10 cellular contexts compared by ENCODE assay signal in the genomic region with DNA sequence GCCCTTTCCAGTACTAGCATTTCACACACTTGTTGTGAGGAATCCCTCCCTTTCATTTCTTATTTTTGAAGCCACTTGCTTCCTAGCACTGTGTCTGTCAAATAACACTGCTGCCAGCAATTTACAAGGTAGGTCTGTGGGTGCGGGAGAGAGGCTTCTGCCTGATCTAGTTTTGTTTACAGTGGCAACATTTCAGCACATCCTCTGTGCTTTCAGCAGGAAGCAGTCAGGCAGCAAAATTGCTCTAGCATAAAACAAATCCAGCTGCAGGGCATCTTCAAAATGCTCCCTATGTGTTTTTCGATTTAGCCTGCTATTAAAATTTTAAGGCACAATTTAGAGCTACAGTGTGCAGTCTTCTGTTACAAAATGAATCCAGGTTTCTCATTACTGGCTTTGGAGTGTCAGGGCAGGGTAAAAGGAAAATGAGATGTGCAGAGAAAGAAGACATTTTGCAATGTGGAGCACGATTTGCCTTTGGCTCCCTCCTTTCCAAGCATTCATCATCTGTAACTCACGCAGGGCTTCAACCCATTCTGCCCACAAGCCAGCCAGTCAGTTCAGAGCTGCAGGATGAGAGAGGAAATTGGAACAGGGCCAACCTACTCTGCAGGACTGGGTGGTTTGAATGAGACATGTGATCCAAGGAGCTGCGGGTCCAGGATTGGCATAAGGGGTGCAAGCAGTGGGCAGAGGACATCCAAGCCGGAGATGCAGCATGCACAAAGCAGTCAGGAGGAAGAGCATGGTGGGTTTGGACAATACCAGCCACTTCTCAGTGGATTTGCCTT.
DNase-seq lines count a peak whose midpoint lies in the region; ATAC-seq and TF ChIP-seq lines count a peak whose summit lies in the region.
"Had no signal": no experiment of that assay in that cellular context is flagged by ENCODE, and none has a peak within 500 bp of the region (broad histone marks: within the 10 kb centered on the region; RNA-seq: fewer than 3 reads in every experiment).

No MANE protein-coding gene starts in this region.

- TF ChIP-seq CTCF in DOHH2 (IDR thresholded peaks at IDR 0.05; ENCODE audit: low read depth, low read length, poor library complexity, severe bottlenecking) = no peak

- H4K20me1 ChIP-seq in DOHH2 (ENCODE audit: control insufficient read depth, insufficient read depth, low read depth, low read length) = no peaks in the 10 kb centered on the region

- H3K27me3 ChIP-seq in DOHH2 (ENCODE audit: control insufficient read depth, low read length) = 0 out of 2 replicates have a peak, but pooled peaks cover 6% of the 10 kb centered on the region
- H3K27me3 ChIP-seq in endocrine pancreas (ENCODE audit: control insufficient read depth, insufficient read depth, low read length) = no peaks in the 10 kb centered on the region

- H3K4me2 ChIP-seq in DOHH2 (ENCODE audit: low read length) = peak overlapping the region; percentile 44

- H3K4me3 ChIP-seq in DOHH2 (ENCODE audit: low read length) (peak overlapping the region; percentile 2; the same call in 1 of the 2 replicates), endocrine pancreas (ENCODE audit: control insufficient read depth, insufficient read depth, low read length) (peak overlapping the region; percentile 62)

- H3K9me3 ChIP-seq in DOHH2 (ENCODE audit: control insufficient read depth, insufficient read depth, low read length) = no peaks in the 10 kb centered on the region
- H3K9me3 ChIP-seq in endocrine pancreas (ENCODE audit: control insufficient read depth, low read length) = no peaks in the 10 kb centered on the region

- H3K79me2 ChIP-seq in DOHH2 (ENCODE audit: control insufficient read depth, low read length) = no peaks in the 10 kb centered on the region

- DNase-seq in NCI-H2227 (lab: John Stamatoyannopoulos, UW; ENCODE audit: unreplicated experiment) = peak; percentile 18
- DNase-seq in occipital lobe (lab: John Stamatoyannopoulos, UW) = peak; percentile 33
- DNase-seq: effector memory CD8-positive, alpha-beta T cell; small intestine had no signal

- H3K27ac ChIP-seq in DOHH2 (ENCODE audit: low read depth, low read length) = no peak overlapping the region

- no peaks in the 10 kb centered on the region for H3K36me3 ChIP-seq in DOHH2 (ENCODE audit: control insufficient read depth, low read length)
- H3K36me3 ChIP-seq in endocrine pancreas (ENCODE audit: control insufficient read depth, insufficient read depth, low read length) = no peaks in the 10 kb centered on the region

- H3K9ac ChIP-seq in endocrine pancreas (ENCODE audit: control insufficient read depth, insufficient read depth, low read length) = no peak overlapping the region

- H3K4me1 ChIP-seq in DOHH2 (ENCODE audit: control insufficient read depth, low read length) (peaks cover 21% of the 10 kb centered on the region), endocrine pancreas (ENCODE audit: control insufficient read depth, insufficient read depth, low read length) (peaks cover 9% of the 10 kb centered on the region)

- no peaks in the 10 kb centered on the region for H3F3A ChIP-seq in DOHH2 (ENCODE audit: control insufficient read depth, insufficient read depth)

- ATAC-seq in HG03457 (IDR thresholded peaks at IDR 0.05; ENCODE audit: unreplicated experiment) = no peak
- no peak for ATAC-seq in HG02885 (IDR thresholded peaks at IDR 0.05; ENCODE audit: poor library complexity, unreplicated experiment)
- ATAC-seq in GM18861 (IDR thresholded peaks at IDR 0.05; ENCODE audit: unreplicated experiment) = no peak
- ATAC-seq in GM19455 (IDR thresholded peaks at IDR 0.05; ENCODE audit: unreplicated experiment) = no peak
- ATAC-seq: effector memory CD8-positive, alpha-beta T cell had no signal

- no peaks in the 10 kb centered on the region for H3K9me2 ChIP-seq in DOHH2 (replicated peaks; ENCODE audit: control insufficient read depth, low read length)
